Comparison of ENCODE assay signal across 11 cellular contexts in genomic region chr5:40735609-40736008, GRCh38. TPM values are rescaled to one million over a fixed set of nuclear protein-coding genes. Genes with fewer than 3 reads are reported as not detected.
DNase-seq lines count a peak whose midpoint lies in the region; ATAC-seq and TF ChIP-seq lines count a peak whose summit lies in the region.
"Had no signal": no experiment of that assay in that cellular context is flagged by ENCODE, and none has a peak within 500 bp of the region (broad histone marks: within the 10 kb centered on the region; RNA-seq: fewer than 3 reads in every experiment).

No MANE protein-coding gene starts in this region.

- CTCF ChIA-PET in activated naive CD4-positive, alpha-beta T cell treated with anti-CD3 and anti-CD28 coated beads, Interleukin-2, amount 10 ng/mL, durations not matched to agents 7 days and 5 days (lab: Charles Lee), result interaction anchor here (1.6 to 2.9 kb wide), 5 partner anchors 12 to 1021 kb away, joined by 4 to 13 read pairs (median 5); no protein-coding TSS in a partner anchor
- CTCF ChIA-PET in CD4-positive, alpha-beta T cell (lab: Charles Lee), result interaction anchor here (1.0 to 1.5 kb wide), 2 partner anchors 787 to 1019 kb away, joined by 3 read pairs; no protein-coding TSS in a partner anchor

- no peaks in the 10 kb centered on the region for H3K9me3 ChIP-seq in fibroblast of lung (ENCODE audit: control insufficient read depth, insufficient read depth, low read depth, low read length)
- no peaks in the 10 kb centered on the region for H3K9me3 ChIP-seq in transverse colon
- peaks cover 2% of the 10 kb centered on the region for H3K9me3 ChIP-seq in CD4-positive, alpha-beta T cell (ENCODE audit: control insufficient read depth, low read length)

- H3K27ac ChIP-seq in fibroblast of lung (ENCODE audit: insufficient read depth, low read length) (peak overlapping the region; percentile 52), transverse colon (peak overlapping the region; percentile 47 to 76 (median 62))
- H3K27ac ChIP-seq in CD4-positive, alpha-beta T cell (ENCODE audit: low read depth, low read length), result no peak overlapping the region
- H3K27ac ChIP-seq: tibial artery had no signal

- H3K27ac Mint-ChIP-seq in activated naive CD4-positive, alpha-beta T cell treated with anti-CD3 and anti-CD28 coated beads, Interleukin-2, amount 50 U/mL, for 24 hours, result peak overlapping the region; percentile 59
- H3K27ac Mint-ChIP-seq in activated naive CD4-positive, alpha-beta T cell treated with anti-CD3 and anti-CD28 coated beads, Interleukin-2, amount 10 ng/mL, durations not matched to agents 7 days and 5 days, result no peak overlapping the region
- peak overlapping the region; percentile 28 for H3K27ac Mint-ChIP-seq in T-helper 2 cell treated with Interferon-gamma antibody and Interleukin-4, amounts not matched to agents 5 μg/mL and 100 μg/mL, for 36 hours
- no peak overlapping the region for H3K27ac Mint-ChIP-seq in CD4-positive, alpha-beta T cell
- H3K27ac Mint-ChIP-seq: CD8-positive, alpha-beta T cell had no signal

- H3K4me3 Mint-ChIP-seq in activated naive CD4-positive, alpha-beta T cell treated with anti-CD3 and anti-CD28 coated beads, Interleukin-2, amount 50 U/mL, for 24 hours, result no peak overlapping the region
- H3K4me3 Mint-ChIP-seq in activated naive CD4-positive, alpha-beta T cell treated with anti-CD3 and anti-CD28 coated beads, Interleukin-2, amount 10 ng/mL, durations not matched to agents 7 days and 5 days, result no peak overlapping the region
- H3K4me3 Mint-ChIP-seq in T-helper 2 cell treated with Interferon-gamma antibody and Interleukin-4, amounts not matched to agents 5 μg/mL and 100 μg/mL, for 36 hours, result peak overlapping the region; percentile 11
- no peak overlapping the region for H3K4me3 Mint-ChIP-seq in CD4-positive, alpha-beta T cell
- H3K4me3 Mint-ChIP-seq: CD8-positive, alpha-beta T cell had no signal

- POLR2A ChIA-PET in CD4-positive, alpha-beta T cell (lab: Charles Lee), result no interaction called here

- in situ Hi-C loops in transverse colon (cut with MboI; ENCODE audit: low pct_ligation_motif_present in 1 of 4, low pct_unique_long_range_greater_than_20kb in 1 of 4, low sequenced_read_pairs in 3 of 4), result loop anchor here (25.0 kb wide), 3 partner anchors 798 to 1148 kb away; no protein-coding TSS in a partner anchor

- H3K4me1 ChIP-seq in fibroblast of lung (ENCODE audit: control insufficient read depth, extremely low read depth, insufficient read depth, low read length) (peaks cover 14% of the 10 kb centered on the region), transverse colon (peaks cover 22 to 52% (median 31%) of the 10 kb centered on the region in 4 donors)

- no peak overlapping the region for H3K9ac ChIP-seq in fibroblast of lung (ENCODE audit: insufficient read depth, low read length)

- H3K36me3 ChIP-seq in fibroblast of lung (ENCODE audit: control insufficient read depth, insufficient read depth, low read length), result no peaks in the 10 kb centered on the region
- peaks cover 0 to 6% (median under 1%) of the 10 kb centered on the region in 4 donors for H3K36me3 ChIP-seq in transverse colon

- peak overlapping the region; percentile 28 for H3K4me2 ChIP-seq in fibroblast of lung (ENCODE audit: extremely low read depth, insufficient read depth, low read length)

- H2AFZ ChIP-seq in fibroblast of lung (ENCODE audit: low read length), result no peak overlapping the region

- no peaks in the 10 kb centered on the region for H4K20me1 ChIP-seq in fibroblast of lung (ENCODE audit: control insufficient read depth, extremely low read depth, insufficient read depth, low read length)

- H3K36me3 Mint-ChIP-seq in activated naive CD4-positive, alpha-beta T cell treated with anti-CD3 and anti-CD28 coated beads, Interleukin-2, amount 50 U/mL, for 24 hours, result peaks cover 13% of the 10 kb centered on the region
- H3K36me3 Mint-ChIP-seq in activated naive CD4-positive, alpha-beta T cell treated with anti-CD3 and anti-CD28 coated beads, Interleukin-2, amount 10 ng/mL, durations not matched to agents 7 days and 5 days, result peaks cover 15% of the 10 kb centered on the region
- peaks cover 23% of the 10 kb centered on the region for H3K36me3 Mint-ChIP-seq in T-helper 2 cell treated with Interferon-gamma antibody and Interleukin-4, amounts not matched to agents 5 μg/mL and 100 μg/mL, for 36 hours (ENCODE audit: low read depth)
- peaks cover 48% of the 10 kb centered on the region for H3K36me3 Mint-ChIP-seq in CD4-positive, alpha-beta T cell (ENCODE audit: low read depth)

- intact Hi-C loops in transverse colon (cut with DNase I; ENCODE audit: low total_unique reads), result loop anchor here (10.0 kb wide), 1 partner anchor 1021 kb away; no protein-coding TSS in a partner anchor
- intact Hi-C loops in CD4-positive, alpha-beta T cell (cut with DNase I, micrococcal nuclease), result loop anchor here (1.0 to 5.0 kb wide), 10 partner anchors 47 to 1156 kb away; no protein-coding TSS in a partner anchor

- peaks cover 2% of the 10 kb centered on the region for H3K79me2 ChIP-seq in fibroblast of lung (ENCODE audit: control insufficient read depth, insufficient read depth, low read length)

- ATAC-seq in CD4-positive, alpha-beta T cell (ENCODE audit: poor library complexity), result no peak

- TF ChIP-seq CTCF in fibroblast of lung (conservative IDR thresholded peaks at IDR 0.05 in 1 of 2, IDR thresholded peaks at IDR 0.05 in 1 of 2; ENCODE audit: low read depth in 1 of 2, low read length in 2 of 2) (no peak), transverse colon (IDR thresholded peaks at IDR 0.05) (no peak)
- no peak for TF ChIP-seq CTCF in CD4-positive, alpha-beta T cell (IDR thresholded peaks at IDR 0.05)

- TF ChIP-seq POLR2A in transverse colon (IDR thresholded peaks at IDR 0.05), result no peak

- TF ChIP-seq EP300 in transverse colon (IDR thresholded peaks at IDR 0.05; ENCODE audit: low read depth), result no peak

- no peaks in the 10 kb centered on the region for H3K27me3 Mint-ChIP-seq in activated naive CD4-positive, alpha-beta T cell treated with anti-CD3 and anti-CD28 coated beads, Interleukin-2, amount 50 U/mL, for 24 hours
- H3K27me3 Mint-ChIP-seq in activated naive CD4-positive, alpha-beta T cell treated with anti-CD3 and anti-CD28 coated beads, Interleukin-2, amount 10 ng/mL, durations not matched to agents 7 days and 5 days, result no peaks in the 10 kb centered on the region
- H3K27me3 Mint-ChIP-seq in T-helper 2 cell treated with Interferon-gamma antibody and Interleukin-4, amounts not matched to agents 5 μg/mL and 100 μg/mL, for 36 hours (ENCODE audit: low read depth), result no peaks in the 10 kb centered on the region
- no peaks in the 10 kb centered on the region for H3K27me3 Mint-ChIP-seq in CD4-positive, alpha-beta T cell

- H3K4me3 ChIP-seq in fibroblast of lung (replicated peaks in 1 of 4; ENCODE audit: control extremely low read depth in 1 of 4, insufficient read depth in 1 of 4, low read depth in 3 of 4, low read length in 4 of 4) (no peak overlapping the region), transverse colon (no peak overlapping the region)
- H3K4me3 ChIP-seq: spleen, tibial artery had no signal

- DNase-seq in activated naive CD4-positive, alpha-beta T cell treated with anti-CD3 and anti-CD28 coated beads, Interleukin-2, amount 10 ng/mL, durations not matched to agents 7 days and 5 days, result no peak
- DNase-seq in T-helper 2 cell treated with Interferon-gamma antibody and Interleukin-4, amounts not matched to agents 5 μg/mL and 100 μg/mL, for 36 hours (ENCODE audit: low spot score), result no peak
- no peak for DNase-seq in fibroblast of lung (ENCODE audit: low read depth in 2 of 2)
- DNase-seq in transverse colon, result no peak
- no peak for DNase-seq in CD4-positive, alpha-beta T cell
- DNase-seq in MV-4-11 (lab: John Stamatoyannopoulos, UW), result no peak
- DNase-seq in RPMI8226, result no peak
- DNase-seq: CD8-positive, alpha-beta T cell; spleen; tibial artery had no signal

- H3K27me3 ChIP-seq in fibroblast of lung (ENCODE audit: control insufficient read depth, insufficient read depth, low read length) (no peaks in the 10 kb centered on the region), transverse colon (no peaks in the 10 kb centered on the region)
- no peaks in the 10 kb centered on the region for H3K27me3 ChIP-seq in CD4-positive, alpha-beta T cell (ENCODE audit: control insufficient read depth, insufficient read depth, low read length)
- H3K27me3 ChIP-seq: spleen, tibial artery had no signal

- H3K4me1 Mint-ChIP-seq in activated naive CD4-positive, alpha-beta T cell treated with anti-CD3 and anti-CD28 coated beads, Interleukin-2, amount 50 U/mL, for 24 hours, result peaks cover 39% of the 10 kb centered on the region
- peaks cover 17% of the 10 kb centered on the region for H3K4me1 Mint-ChIP-seq in activated naive CD4-positive, alpha-beta T cell treated with anti-CD3 and anti-CD28 coated beads, Interleukin-2, amount 10 ng/mL, durations not matched to agents 7 days and 5 days
- peaks cover 26% of the 10 kb centered on the region for H3K4me1 Mint-ChIP-seq in T-helper 2 cell treated with Interferon-gamma antibody and Interleukin-4, amounts not matched to agents 5 μg/mL and 100 μg/mL, for 36 hours (ENCODE audit: low read depth)
- peaks cover 42% of the 10 kb centered on the region for H3K4me1 Mint-ChIP-seq in CD4-positive, alpha-beta T cell (ENCODE audit: low read depth)

- H3K9me3 Mint-ChIP-seq in activated naive CD4-positive, alpha-beta T cell treated with anti-CD3 and anti-CD28 coated beads, Interleukin-2, amount 50 U/mL, for 24 hours, result no peaks in the 10 kb centered on the region
- H3K9me3 Mint-ChIP-seq in activated naive CD4-positive, alpha-beta T cell treated with anti-CD3 and anti-CD28 coated beads, Interleukin-2, amount 10 ng/mL, durations not matched to agents 7 days and 5 days, result peaks cover 7% of the 10 kb centered on the region
- peaks cover 4% of the 10 kb centered on the region for H3K9me3 Mint-ChIP-seq in T-helper 2 cell treated with Interferon-gamma antibody and Interleukin-4, amounts not matched to agents 5 μg/mL and 100 μg/mL, for 36 hours
- no peaks in the 10 kb centered on the region for H3K9me3 Mint-ChIP-seq in CD4-positive, alpha-beta T cell

RNA-seq across cellular contexts. Expression of gene TTC33, which starts 20.2 kb away (rescaled TPM):
- total RNA-seq in fibroblast of lung (16.3 and 16.4 TPM in 2 replicates), transverse colon (10 to 100 TPM in 3 of 4 donors, 1 to 10 TPM in 1; 6.4 to 67.3 (median 17.4) TPM)
- polyA plus RNA-seq in fibroblast of lung, result 8.0 and 8.7 TPM in 2 replicates
- 6.7 and 7.5 TPM in 2 replicates for polyA plus RNA-seq in fibroblast of lung (2012)
- polyA minus RNA-seq in fibroblast of lung (ENCODE audit: low replicate concordance), result 2.3 TPM in 1 of 2 replicates, not detected in the other
- total RNA-seq in CD4-positive, alpha-beta T cell, result 10 to 100 TPM in 1 of 2 experiments, 1 to 10 TPM in 1; 8.7 to 12.0 TPM

RNA-seq across cellular contexts. Expression of gene PTGER4, which starts 55.9 kb away (rescaled TPM):
- total RNA-seq in fibroblast of lung, result 3.3 and 5.4 TPM in 2 replicates
- 1.6 and 10.2 TPM in 2 replicates for polyA plus RNA-seq in fibroblast of lung
- polyA plus RNA-seq in fibroblast of lung (2012), result 1.4 and 8.3 TPM in 2 replicates
- polyA minus RNA-seq in fibroblast of lung (ENCODE audit: low replicate concordance), result 1.9 and 10.2 TPM in 2 replicates
- 100 to 1,000 TPM in 3 of 4 donors, 10 to 100 TPM in 1; 39.6 to 127 (median 105) TPM for total RNA-seq in transverse colon
- total RNA-seq in CD4-positive, alpha-beta T cell, result 100 to 1,000 TPM; 352 to 356 TPM

Comparison
In these comparisons a context has a peak if more than half of its experiments do, and no peak if none do; other contexts are left out.
1. H3K27ac Mint-ChIP-seq: peak in activated naive CD4-positive, alpha-beta T cell treated with anti-CD3 and anti-CD28 coated beads, Interleukin-2, amount 50 U/mL, for 24 hours (single experiment) and T-helper 2 cell treated with Interferon-gamma antibody and Interleukin-4, amounts not matched to agents 5 μg/mL and 100 μg/mL, for 36 hours (single experiment); none in activated naive CD4-positive, alpha-beta T cell treated with anti-CD3 and anti-CD28 coated beads, Interleukin-2, amount 10 ng/mL, durations not matched to agents 7 days and 5 days (single experiment) and CD4-positive, alpha-beta T cell (single experiment).